Comparison of ENCODE assay signal across 1 cellular context in genomic region chr1:41239988-41240610, GRCh38.
A peak's percentile ranks its signal among the peaks of the same experiment; 100 is the strongest.
TF ChIP-seq lines count a peak whose summit lies in the region.

No MANE protein-coding gene starts in this region.

TF ChIP-seq in K562, 482 proteins besides CTCF, POLR2A, EP300 and RAD21 (continued from another document and continues in another):
- no peak for TF ChIP-seq THRA (IDR thresholded peaks at IDR 0.05)
- peak; percentile 7; the same call in 1 of the 2 replicates for TF ChIP-seq CBFA2T3 (IDR thresholded peaks at IDR 0.05)
- no peak for TF ChIP-seq CHD7 (IDR thresholded peaks at IDR 0.05; ENCODE audit: low read depth, low read length)
- no peak for TF ChIP-seq ZBTB17 (CRISPR knock-in tag; IDR thresholded peaks at IDR 0.05)
- TF ChIP-seq CBX2 (IDR thresholded peaks at IDR 0.05; ENCODE audit: insufficient read depth, low read length, poor library complexity, severe bottlenecking): no peak
- no peak for TF ChIP-seq ZNF398 (CRISPR knock-in tag; IDR thresholded peaks at IDR 0.05)
- no peak for TF ChIP-seq MEIS2 (IDR thresholded peaks at IDR 0.05; ENCODE audit: partially characterized antibody)
- no peak for TF ChIP-seq BRD9 (IDR thresholded peaks at IDR 0.05; ENCODE audit: low read depth, partially characterized antibody)
- 0 out of 2 replicates have a peak, but pooled peaks have one; percentile 14 for TF ChIP-seq FOSL1 (tag; conservative IDR thresholded peaks at IDR 0.05)
- no peak for TF ChIP-seq ZNF280B (CRISPR knock-in tag; IDR thresholded peaks at IDR 0.05)
- TF ChIP-seq ZNF644 (tag; IDR thresholded peaks at IDR 0.05; ENCODE audit: low read depth): 0 out of 2 replicates have a peak, but pooled peaks have one; percentile 19
- no peak for TF ChIP-seq ZNF655 (CRISPR knock-in tag; IDR thresholded peaks at IDR 0.05)
- 0 out of 2 replicates have a peak, but pooled peaks have one; percentile 8 for TF ChIP-seq JUN (IDR thresholded peaks at IDR 0.05; ENCODE audit: borderline replicate concordance, low read depth, low read length)
- no peak for TF ChIP-seq JUN (CRISPR knock-in tag; IDR thresholded peaks at IDR 0.05; ENCODE audit: borderline replicate concordance)
- peak; percentile 12; the same call in 1 of the 2 replicates for TF ChIP-seq DPF2 (IDR thresholded peaks at IDR 0.05)
- TF ChIP-seq MAFK (IDR thresholded peaks at IDR 0.05; ENCODE audit: low read length): no peak
- no peak for TF ChIP-seq HINFP (tag; conservative IDR thresholded peaks at IDR 0.05; ENCODE audit: low read depth)
- no peak for TF ChIP-seq SLC30A9 (CRISPR knock-in tag; IDR thresholded peaks at IDR 0.05)
- TF ChIP-seq NFATC3 (IDR thresholded peaks at IDR 0.05): no peak
- peak; percentile 13 for TF ChIP-seq ZNF280A (IDR thresholded peaks at IDR 0.05; ENCODE audit: low read depth, partially characterized antibody)
- no peak for TF ChIP-seq PHF21A (IDR thresholded peaks at IDR 0.05; ENCODE audit: borderline replicate concordance, low read depth)
- no peak for TF ChIP-seq CSDE1 (IDR thresholded peaks at IDR 0.05)
- no peak for TF ChIP-seq ZNF740 (CRISPR knock-in tag; IDR thresholded peaks at IDR 0.05)
- no peak for TF ChIP-seq ZNF740 (tag; IDR thresholded peaks at IDR 0.05)
- TF ChIP-seq PCBP1 (IDR thresholded peaks at IDR 0.05; ENCODE audit: low read depth, low read length, poor library complexity, severe bottlenecking): no peak
- no peak for TF ChIP-seq DEAF1 (CRISPR knock-in tag; IDR thresholded peaks at IDR 0.05)
- TF ChIP-seq LARP7 (IDR thresholded peaks at IDR 0.05): no peak
- TF ChIP-seq POLR2H (tag; IDR thresholded peaks at IDR 0.05; ENCODE audit: low read depth): no peak
- TF ChIP-seq TBL1XR1 (IDR thresholded peaks at IDR 0.05; ENCODE audit: low read length in 2 of 2): no peak
- no peak for TF ChIP-seq ZNF639 (CRISPR knock-in tag; conservative IDR thresholded peaks at IDR 0.05 in 1 of 2, IDR thresholded peaks at IDR 0.05 in 1 of 2)
